ENCODE assay signal across 14 cellular contexts in the genomic region with DNA sequence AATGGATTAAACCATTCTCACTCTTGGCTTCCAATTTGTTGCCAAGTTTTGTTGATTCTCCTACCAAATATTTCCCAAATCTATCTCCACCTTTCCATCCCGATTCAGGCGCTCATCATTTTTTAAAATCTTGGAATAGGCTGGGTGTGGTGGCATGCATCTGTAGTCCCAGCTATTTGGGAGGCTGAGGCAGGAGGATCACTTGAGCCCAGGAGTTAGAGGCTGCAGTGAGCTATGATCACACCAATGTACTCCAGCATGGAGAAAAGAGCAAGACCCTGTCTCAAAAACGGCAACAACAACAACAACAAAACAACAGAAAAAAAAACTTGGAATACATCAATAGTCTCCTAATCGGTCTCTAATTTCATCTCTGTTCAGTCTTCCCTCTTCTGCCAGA. TPM values are rescaled to one million over a fixed set of nuclear protein-coding genes. Genes with fewer than 3 reads are reported as not detected.
DNase-seq lines count a peak whose midpoint lies in the region; ATAC-seq and TF ChIP-seq lines count a peak whose summit lies in the region.
"Had no signal": no experiment of that assay in that cellular context is flagged by ENCODE, and none has a peak within 500 bp of the region (broad histone marks: within the 10 kb centered on the region; RNA-seq: fewer than 3 reads in every experiment).

No MANE protein-coding gene starts in this region.

- no peak overlapping the region for H3K27ac Mint-ChIP-seq in activated naive CD4-positive, alpha-beta T cell treated with anti-CD3 and anti-CD28 coated beads for 36 hours
- peak overlapping the region; percentile 44 for H3K27ac Mint-ChIP-seq in central memory CD8-positive, alpha-beta T cell (ENCODE audit: low read depth)
- H3K27ac Mint-ChIP-seq in osteocyte (ENCODE audit: unreplicated experiment): no peak overlapping the region

- no peak for ATAC-seq in central memory CD8-positive, alpha-beta T cell (replicated peaks; ENCODE audit: extremely low read depth, poor library complexity, severe bottlenecking)
- ATAC-seq in GM19467 (IDR thresholded peaks at IDR 0.05; ENCODE audit: unreplicated experiment): no peak

- peaks cover 51% of the 10 kb centered on the region for H3K79me2 ChIP-seq in PC-9 (ENCODE audit: low read depth)

- peak overlapping the region; percentile 91 for H3K4me3 Mint-ChIP-seq in activated naive CD4-positive, alpha-beta T cell treated with anti-CD3 and anti-CD28 coated beads for 36 hours
- peak overlapping the region; percentile 99 for H3K4me3 Mint-ChIP-seq in central memory CD8-positive, alpha-beta T cell
- peak overlapping the region; percentile 7 for H3K4me3 Mint-ChIP-seq in osteocyte (ENCODE audit: unreplicated experiment)

- H3K4me3 ChIP-seq in PC-9: peak overlapping the region; percentile 90; the same call in 1 of the 2 replicates

- no peaks in the 10 kb centered on the region for H3K27me3 Mint-ChIP-seq in activated naive CD4-positive, alpha-beta T cell treated with anti-CD3 and anti-CD28 coated beads for 36 hours (ENCODE audit: low read depth)
- no peaks in the 10 kb centered on the region for H3K27me3 Mint-ChIP-seq in central memory CD8-positive, alpha-beta T cell
- no peaks in the 10 kb centered on the region for H3K27me3 Mint-ChIP-seq in osteocyte (ENCODE audit: unreplicated experiment)

- H2AFZ ChIP-seq in PC-9: no peak overlapping the region

- no TSS peak for BruUV-seq in PC-9 (replicated peaks; lab: Mats Ljungman, UMichigan)

- no peaks in the 10 kb centered on the region for H3K9me3 Mint-ChIP-seq in activated naive CD4-positive, alpha-beta T cell treated with anti-CD3 and anti-CD28 coated beads for 36 hours
- H3K9me3 Mint-ChIP-seq in central memory CD8-positive, alpha-beta T cell: no peaks in the 10 kb centered on the region
- H3K9me3 Mint-ChIP-seq in osteocyte (ENCODE audit: unreplicated experiment): peaks cover 3% of the 10 kb centered on the region

- H3K4me1 ChIP-seq in PC-9 (replicated peaks; ENCODE audit: insufficient read depth): peaks cover 40% of the 10 kb centered on the region

- peaks cover 20% of the 10 kb centered on the region for H3K36me3 Mint-ChIP-seq in activated naive CD4-positive, alpha-beta T cell treated with anti-CD3 and anti-CD28 coated beads for 36 hours (ENCODE audit: low read depth)
- peaks cover 28% of the 10 kb centered on the region for H3K36me3 Mint-ChIP-seq in central memory CD8-positive, alpha-beta T cell (ENCODE audit: insufficient read depth)
- peaks cover 10% of the 10 kb centered on the region for H3K36me3 Mint-ChIP-seq in osteocyte (ENCODE audit: unreplicated experiment)

- H3K9me2 ChIP-seq in PC-9 (ENCODE audit: insufficient read depth): no peaks in the 10 kb centered on the region

- peaks cover 53% of the 10 kb centered on the region for H3K4me1 Mint-ChIP-seq in activated naive CD4-positive, alpha-beta T cell treated with anti-CD3 and anti-CD28 coated beads for 36 hours (ENCODE audit: low read depth)
- peaks cover 58% of the 10 kb centered on the region for H3K4me1 Mint-ChIP-seq in central memory CD8-positive, alpha-beta T cell
- peaks cover 47% of the 10 kb centered on the region for H3K4me1 Mint-ChIP-seq in osteocyte (ENCODE audit: unreplicated experiment)

- H3K9me3 ChIP-seq in PC-9 (ENCODE audit: insufficient read depth, low read depth): no peaks in the 10 kb centered on the region
- H3K9me3 ChIP-seq: ascending aorta had no signal

- CTCF ChIA-PET in activated naive CD4-positive, alpha-beta T cell treated with anti-CD3 and anti-CD28 coated beads for 36 hours (lab: Charles Lee): interaction anchor here (1.0 to 12.7 kb wide), 4 partner anchors 14 to 387 kb away, joined by 3 to 117 read pairs (median 3); partner anchors contain the start of gene CNP
- CTCF ChIA-PET in PC-9 (lab: Charles Lee): interaction anchor here (0.7 to 1.6 kb wide), 3 partner anchors 30 to 53 kb away, joined by 3 to 7 read pairs (median 3); no protein-coding TSS in a partner anchor

- H3K4me2 ChIP-seq in PC-9: peak overlapping the region; percentile 94; the same call in 1 of the 2 replicates

- no peaks in the 10 kb centered on the region for H3K36me3 ChIP-seq in PC-9 (ENCODE audit: low read depth)

- DNase-seq in activated naive CD4-positive, alpha-beta T cell treated with anti-CD3 and anti-CD28 coated beads for 36 hours: no peak
- no peak for DNase-seq in activated naive CD4-positive, alpha-beta T cell treated with Interleukin-2 at 50 U/mL for 16 hours
- DNase-seq in PC-9 (no peak), osteocyte (ENCODE audit: extremely low spot score, unreplicated experiment) (no peak), COLO668 (lab: John Stamatoyannopoulos, UW; ENCODE audit: unreplicated experiment) (no peak), NCI-H1436 (lab: John Stamatoyannopoulos, UW) (no peak)
- no peak for DNase-seq in central memory CD8-positive, alpha-beta T cell (ENCODE audit: low spot score in 2 of 2)
- DNase-seq: hippocampal formation, IMR-90, NCI-H2029, NCI-H510A, Right ventricle myocardium superior had no signal

- H3F3A ChIP-seq in PC-9 (ENCODE audit: insufficient read depth, low read depth): peaks cover 44% of the 10 kb centered on the region

- H3K27me3 ChIP-seq in PC-9 (ENCODE audit: insufficient read depth, low read depth): no peaks in the 10 kb centered on the region
- H3K27me3 ChIP-seq: ascending aorta had no signal

- intact Hi-C loops in activated naive CD4-positive, alpha-beta T cell treated with anti-CD3 and anti-CD28 coated beads for 36 hours (cut with micrococcal nuclease): loop anchor here (5.0 kb wide), 2 partner anchors 102 to 293 kb away; partner anchors contain the start of gene ACLY
- intact Hi-C loops in PC-9 (cut with micrococcal nuclease; ENCODE audit: unreplicated experiment): no loop called here

- POLR2A ChIA-PET in PC-9 (lab: Charles Lee; ENCODE audit: unreplicated experiment): no interaction called here

- H3K27ac ChIP-seq in PC-9: no peak overlapping the region

- TF ChIP-seq CTCF in PC-9 (conservative IDR thresholded peaks at IDR 0.05): no peak
- TF ChIP-seq CTCF in osteocyte (IDR thresholded peaks at IDR 0.05): no peak

- H4K20me1 ChIP-seq in PC-9 (ENCODE audit: insufficient read depth): peaks cover 15% of the 10 kb centered on the region; the same call in 1 of the 2 replicates

RNA-seq across cellular contexts. Expression of gene NKIRAS2, which starts 0.9 kb away (rescaled TPM):
- total RNA-seq in activated naive CD4-positive, alpha-beta T cell treated with anti-CD3 and anti-CD28 coated beads for 36 hours: 10 to 100 TPM; 12.4 to 13.2 TPM
- total RNA-seq in PC-9 (2021) (38.3 and 39.7 TPM in 2 replicates), osteocyte (48.9 and 51.3 TPM in 2 replicates)

RNA-seq across cellular contexts. Expression of gene DNAJC7, which starts 1.7 kb away (rescaled TPM):
- 10 to 100 TPM; 74.5 to 76.3 TPM for total RNA-seq in activated naive CD4-positive, alpha-beta T cell treated with anti-CD3 and anti-CD28 coated beads for 36 hours
- total RNA-seq in PC-9 (2021) (75.5 and 96.1 TPM in 2 replicates), osteocyte (73.9 and 92.8 TPM in 2 replicates)

RNA-seq across cellular contexts. Expression of gene C17orf113, which starts 31.4 kb away (rescaled TPM):
- total RNA-seq in activated naive CD4-positive, alpha-beta T cell treated with anti-CD3 and anti-CD28 coated beads for 36 hours: under 1 TPM; 0.20 to 0.31 TPM
- total RNA-seq in PC-9 (2021) (3.4 and 3.7 TPM in 2 replicates), osteocyte (1.3 and 1.6 TPM in 2 replicates)

RNA-seq across cellular contexts. Expression of gene CNP, which starts 52.4 kb away (rescaled TPM):
- total RNA-seq in activated naive CD4-positive, alpha-beta T cell treated with anti-CD3 and anti-CD28 coated beads for 36 hours: 10 to 100 TPM; 58.4 to 59.1 TPM
- total RNA-seq in PC-9 (2021) (60.6 and 64.7 TPM in 2 replicates), osteocyte (108 and 119 TPM in 2 replicates)

Comparison
In these comparisons a context has a peak if more than half of its experiments do, and no peak if none do; other contexts are left out.
1. H3K4me3 Mint-ChIP-seq: peak in every context shown above with its lines; median percentile 99 in central memory CD8-positive, alpha-beta T cell; 91 in activated naive CD4-positive, alpha-beta T cell treated with anti-CD3 and anti-CD28 coated beads for 36 hours; 7 in osteocyte.